ENCODE assay signal across 13 cellular contexts in genomic region chr5:147037517-147038205, GRCh38.
DNase-seq lines count a peak whose midpoint lies in the region; ATAC-seq and TF ChIP-seq lines count a peak whose summit lies in the region.
"Had no signal": no experiment of that assay in that cellular context is flagged by ENCODE, and none has a peak within 500 bp of the region (broad histone marks: within the 10 kb centered on the region; RNA-seq: fewer than 3 reads in every experiment).

No MANE protein-coding gene starts in this region.

- no peak for TF ChIP-seq CTCF in cardiac fibroblast (IDR thresholded peaks at IDR 0.05; ENCODE audit: low read depth, low read length)

- ATAC-seq in GM18858 (IDR thresholded peaks at IDR 0.05; ENCODE audit: unreplicated experiment), result peak; percentile 42
- ATAC-seq in GM21619 (IDR thresholded peaks at IDR 0.05; ENCODE audit: unreplicated experiment), result no peak
- no peak for ATAC-seq in GM21529 (IDR thresholded peaks at IDR 0.05; ENCODE audit: unreplicated experiment)
- ATAC-seq: K562 had no signal

- DNase-seq in LHCN-M2 (ENCODE audit: low read depth), result peak; percentile 82
- peak; percentile 50 to 68 for DNase-seq in cardiac fibroblast (ENCODE audit: low read depth in 2 of 2)
- DNase-seq in renal cortical epithelial cell (ENCODE audit: low read depth), result peak; percentile 91
- DNase-seq in activated CD4-positive, alpha-beta T cell treated with anti-CD3 and anti-CD28 coated beads for 4 hours, result no peak
- DNase-seq in activated CD4-positive, alpha-beta T cell treated with anti-CD3 and anti-CD28 coated beads, Interleukin-2, amount 50 U/mL, for 1 hour, result no peak
- DNase-seq: activated B cell treated with CpG ODN at 0.5 μM for 24 hours, COR-L47, head of caudate nucleus, mesendoderm had no signal

- no peak overlapping the region for H3K4me3 ChIP-seq in cardiac fibroblast (replicated peaks in 1 of 2; ENCODE audit: low read depth in 2 of 2, low read length in 2 of 2)
- H3K4me3 ChIP-seq: K562 had no signal

Comparison
In these comparisons a context has a peak if more than half of its experiments do, and no peak if none do; other contexts are left out.
1. DNase-seq: peak in LHCN-M2 (single experiment), cardiac fibroblast (2 of 2) and renal cortical epithelial cell (single experiment); none in activated CD4-positive, alpha-beta T cell treated with anti-CD3 and anti-CD28 coated beads for 4 hours (0 of 2) and activated CD4-positive, alpha-beta T cell treated with anti-CD3 and anti-CD28 coated beads, Interleukin-2, amount 50 U/mL, for 1 hour (single experiment).